30 cellular contexts compared by ENCODE assay signal in the genomic region with DNA sequence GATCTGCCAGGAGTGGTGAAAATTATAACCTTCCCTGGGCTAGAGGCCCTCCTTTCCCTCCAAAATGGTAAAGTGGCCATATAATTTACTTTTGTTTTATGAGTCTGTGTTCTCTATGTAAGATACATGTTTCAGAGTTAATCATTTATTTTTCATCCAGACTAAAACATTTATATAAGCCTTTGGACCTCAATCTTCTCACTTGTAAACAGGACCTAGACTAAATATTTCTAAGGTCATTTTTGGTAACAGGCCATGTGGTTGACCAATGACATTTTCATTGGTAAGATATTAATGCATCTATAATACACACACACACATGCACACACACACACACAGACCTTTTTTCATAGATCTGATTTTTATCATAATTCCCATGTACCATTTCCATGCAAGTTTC.
"Had no signal": no experiment of that assay in that cellular context is flagged by ENCODE, and none has a peak within 500 bp of the region (broad histone marks: within the 10 kb centered on the region; RNA-seq: fewer than 3 reads in every experiment).

No MANE protein-coding gene starts in this region.

- H3K79me2 ChIP-seq: parathyroid adenoma had no signal

- H3K4me2 ChIP-seq: neural progenitor cell, smooth muscle cell had no signal

- H3K9ac ChIP-seq: neural progenitor cell, parathyroid adenoma had no signal

- H3K27ac Mint-ChIP-seq: naive thymus-derived CD8-positive, alpha-beta T cell; natural killer cell treated with Interleukin-12 subunit alpha and Interleukin-12 subunit beta and Interleukin-15 and Interleukin-18, amount 100 ng/mL, for 72 hours; neural progenitor cell; progenitor cell of endocrine pancreas; stimulated activated memory B cell treated with anti-CD40 and anti-IgM and Interleukin-4, amounts not matched to agents 10 μg/mL and 1 μg/mL and 100 μg/mL, for 72 hours had no signal

- DNase-seq: naive thymus-derived CD8-positive, alpha-beta T cell; occipital lobe; ovary; posterior cingulate gyrus; psoas muscle; right cardiac atrium; spleen; stimulated activated CD4-positive, alpha-beta T cell treated with anti-CD3 and anti-CD28 coated beads, Interleukin-12 subunit alpha, Interleukin-12 subunit beta, amount 100 ng/mL, for 4 hours; stimulated activated CD4-positive, alpha-beta T cell treated with anti-CD3 and anti-CD28 coated beads, Interleukin-1b, Interleukin-23, amount 100 ng/mL, for 48 hours; stimulated activated CD4-positive, alpha-beta T cell treated with anti-CD3 and anti-CD28 coated beads, Interleukin-4, amount 100 ng/mL, for 1 hour; stimulated activated CD4-positive, alpha-beta T cell treated with anti-CD3 and anti-CD28 coated beads, Interleukin-4, amount 100 ng/mL, for 4 hours; stimulated activated CD8-positive, alpha-beta memory T cell treated with anti-CD3 and anti-CD28 coated beads, Interleukin-4, amount 100 ng/mL, for 48 hours; stimulated activated naive CD4-positive, alpha-beta T cell; stimulated activated naive CD8-positive, alpha-beta T cell treated with anti-CD3 and anti-CD28 coated beads, Interleukin-15, Interleukin-2, amounts not matched to agents 100 U/mL and 50 U/mL, for 24 hours; stomach; thyroid gland; trophoblast cell; upper lobe of left lung had no signal

- H3K4me1 ChIP-seq: neural progenitor cell, parathyroid adenoma, psoas muscle, spleen, stomach, thyroid gland, tibial nerve, upper lobe of left lung, vagina had no signal

- H3K27me3 ChIP-seq: neural progenitor cell, ovary, spleen, stomach, thyroid gland, tibial nerve, upper lobe of left lung, vagina had no signal

- H3K27me3 Mint-ChIP-seq: progenitor cell of endocrine pancreas had no signal

- H3K9me3 ChIP-seq: ovary, psoas muscle, thoracic aorta, thyroid gland, vagina had no signal

- ATAC-seq: naive thymus-derived CD8-positive, alpha-beta T cell; natural killer cell treated with Interleukin-12 subunit alpha and Interleukin-12 subunit beta and Interleukin-15 and Interleukin-18, amount 100 ng/mL, for 72 hours; psoas muscle; right cardiac atrium; sciatic nerve; stimulated activated memory B cell treated with anti-CD40 and anti-IgM and Interleukin-4, amounts not matched to agents 10 μg/mL and 1 μg/mL and 100 μg/mL, for 72 hours; stimulated activated naive CD8-positive, alpha-beta T cell treated with anti-CD3 and anti-CD28 coated beads, Interleukin-15, Interleukin-2, amounts not matched to agents 100 U/mL and 50 U/mL, for 24 hours had no signal

- H3K4me3 ChIP-seq: neural progenitor cell, ovary, psoas muscle, skin epidermis, smooth muscle cell, spleen, stomach, thoracic aorta, thyroid gland, tibial nerve, upper lobe of left lung, vagina had no signal

- H3K4me3 Mint-ChIP-seq: naive thymus-derived CD8-positive, alpha-beta T cell; natural killer cell treated with Interleukin-12 subunit alpha and Interleukin-12 subunit beta and Interleukin-15 and Interleukin-18, amount 100 ng/mL, for 72 hours; neural progenitor cell; stimulated activated memory B cell treated with anti-CD40 and anti-IgM and Interleukin-4, amounts not matched to agents 10 μg/mL and 1 μg/mL and 100 μg/mL, for 72 hours had no signal

- FAIRE-seq: urothelium cell line had no signal

- H3K36me3 ChIP-seq: neural progenitor cell, ovary, spleen, thoracic aorta, thyroid gland, tibial nerve, upper lobe of left lung, vagina had no signal

- H3K4me1 Mint-ChIP-seq: naive thymus-derived CD8-positive, alpha-beta T cell; neural progenitor cell; stimulated activated memory B cell treated with anti-CD40 and anti-IgM and Interleukin-4, amounts not matched to agents 10 μg/mL and 1 μg/mL and 100 μg/mL, for 72 hours had no signal

- H3K27ac ChIP-seq: neural progenitor cell, ovary, parathyroid adenoma, psoas muscle, skin epidermis, spleen, stomach, thoracic aorta, thyroid gland, tibial nerve, upper lobe of left lung, vagina had no signal

- H2AFZ ChIP-seq: neural progenitor cell, parathyroid adenoma had no signal
